ENCODE assay signal across 19 cellular contexts in the genomic region with DNA sequence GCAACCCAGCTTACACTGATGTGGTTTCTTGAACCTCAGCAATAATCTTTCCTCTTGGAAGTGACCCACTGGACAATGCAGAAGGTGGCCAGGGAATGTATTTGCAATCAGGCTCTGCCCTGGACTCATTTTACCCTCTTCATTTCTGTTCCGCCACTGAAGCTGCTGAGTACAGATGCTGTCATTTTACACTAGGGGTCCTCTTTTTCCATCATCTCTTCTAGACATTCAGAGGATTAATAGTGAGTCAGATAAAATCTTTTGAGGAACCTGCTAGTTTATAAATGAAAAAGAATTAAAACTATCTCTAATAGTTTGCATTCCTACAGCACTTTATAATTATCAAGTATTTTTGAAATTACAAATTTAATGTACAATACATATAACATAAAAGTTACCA.
"Had no signal": no experiment of that assay in that cellular context is flagged by ENCODE, and none has a peak within 500 bp of the region (broad histone marks: within the 10 kb centered on the region; RNA-seq: fewer than 3 reads in every experiment).

No MANE protein-coding gene starts in this region.

- H3K27ac Mint-ChIP-seq: activated B cell treated with CpG ODN at 0.5 μM for 24 hours; activated CD4-positive, alpha-beta T cell treated with anti-CD3 and anti-CD28 coated beads, Interleukin-2, amount 10 ng/mL, durations not matched to agents 7 days and 5 days; activated naive CD4-positive, alpha-beta T cell treated with anti-CD3 and anti-CD28 coated beads for 36 hours; activated T-helper 17 cell treated with anti-CD3 and anti-CD28 coated beads, Interleukin-2, amount 50 U/mL, for 72 hours; dendritic cell treated with granulocyte-macrophage colony-stimulating factor and Interleukin-4, amounts not matched to agents 40 ng/mL and 50 ng/mL, for 4 days; effector memory CD8-positive, alpha-beta T cell; nephron; stimulated activated naive B cell treated with anti-CD40 and anti-IgM and Interleukin-4, amounts not matched to agents 10 μg/mL and 1 μg/mL and 100 μg/mL, for 72 hours had no signal

- H3K4me3 ChIP-seq: psoas muscle, sigmoid colon, transverse colon had no signal

- H3K27me3 Mint-ChIP-seq: central memory CD8-positive, alpha-beta T cell had no signal

- DNase-seq: activated B cell treated with CpG ODN at 0.5 μM for 24 hours; activated CD4-positive, alpha-beta T cell treated with anti-CD3 and anti-CD28 coated beads, Interleukin-2, amount 10 ng/mL, durations not matched to agents 7 days and 5 days; activated CD8-positive, alpha-beta memory T cell treated with anti-CD3 and anti-CD28 coated beads for 24 hours; activated naive CD4-positive, alpha-beta T cell treated with anti-CD3 and anti-CD28 coated beads for 36 hours; activated T-cell treated with anti-CD3 and anti-CD28 coated beads for 4 hours; effector memory CD8-positive, alpha-beta T cell; foreskin fibroblast; head of caudate nucleus; psoas muscle; sigmoid colon; stimulated activated CD4-positive, alpha-beta T cell treated with anti-CD3 and anti-CD28 coated beads, Interleukin-2, amount 100 ng/mL, for 24 hours; stimulated activated naive B cell treated with anti-CD40 and anti-IgM and Interleukin-4, amounts not matched to agents 10 μg/mL and 1 μg/mL and 100 μg/mL, for 72 hours; substantia nigra; transverse colon had no signal

- H3K27ac ChIP-seq: psoas muscle, sigmoid colon, transverse colon had no signal

- H3K27me3 ChIP-seq: sigmoid colon, transverse colon had no signal

- H3K4me3 Mint-ChIP-seq: activated B cell treated with CpG ODN at 0.5 μM for 24 hours; activated CD4-positive, alpha-beta T cell treated with anti-CD3 and anti-CD28 coated beads, Interleukin-2, amount 10 ng/mL, durations not matched to agents 7 days and 5 days; activated naive CD4-positive, alpha-beta T cell treated with anti-CD3 and anti-CD28 coated beads for 36 hours; activated T-helper 17 cell treated with anti-CD3 and anti-CD28 coated beads, Interleukin-2, amount 50 U/mL, for 72 hours; central memory CD8-positive, alpha-beta T cell; dendritic cell treated with granulocyte-macrophage colony-stimulating factor and Interleukin-4, amounts not matched to agents 40 ng/mL and 50 ng/mL, for 4 days; effector memory CD8-positive, alpha-beta T cell; nephron; stimulated activated naive B cell treated with anti-CD40 and anti-IgM and Interleukin-4, amounts not matched to agents 10 μg/mL and 1 μg/mL and 100 μg/mL, for 72 hours had no signal

- H3K9me3 ChIP-seq: psoas muscle, sigmoid colon, transverse colon had no signal

- H3K9me3 Mint-ChIP-seq: activated B cell treated with CpG ODN at 0.5 μM for 24 hours; activated CD4-positive, alpha-beta T cell treated with anti-CD3 and anti-CD28 coated beads, Interleukin-2, amount 10 ng/mL, durations not matched to agents 7 days and 5 days; activated naive CD4-positive, alpha-beta T cell treated with anti-CD3 and anti-CD28 coated beads for 36 hours; activated T-helper 17 cell treated with anti-CD3 and anti-CD28 coated beads, Interleukin-2, amount 50 U/mL, for 72 hours; dendritic cell treated with granulocyte-macrophage colony-stimulating factor and Interleukin-4, amounts not matched to agents 40 ng/mL and 50 ng/mL, for 4 days; nephron; stimulated activated naive B cell treated with anti-CD40 and anti-IgM and Interleukin-4, amounts not matched to agents 10 μg/mL and 1 μg/mL and 100 μg/mL, for 72 hours had no signal

- H3K4me1 ChIP-seq: psoas muscle, sigmoid colon, transverse colon had no signal

- ATAC-seq: activated T-helper 17 cell treated with anti-CD3 and anti-CD28 coated beads, Interleukin-2, amount 50 U/mL, for 72 hours; effector memory CD8-positive, alpha-beta T cell; left lobe of liver; psoas muscle; stimulated activated naive B cell treated with anti-CD40 and anti-IgM and Interleukin-4, amounts not matched to agents 10 μg/mL and 1 μg/mL and 100 μg/mL, for 72 hours had no signal

- H3K36me3 ChIP-seq: sigmoid colon, transverse colon had no signal

- H3K4me1 Mint-ChIP-seq: activated B cell treated with CpG ODN at 0.5 μM for 24 hours; activated CD4-positive, alpha-beta T cell treated with anti-CD3 and anti-CD28 coated beads, Interleukin-2, amount 10 ng/mL, durations not matched to agents 7 days and 5 days; activated T-helper 17 cell treated with anti-CD3 and anti-CD28 coated beads, Interleukin-2, amount 50 U/mL, for 72 hours; central memory CD8-positive, alpha-beta T cell; nephron had no signal

- H3K36me3 Mint-ChIP-seq: stimulated activated naive B cell treated with anti-CD40 and anti-IgM and Interleukin-4, amounts not matched to agents 10 μg/mL and 1 μg/mL and 100 μg/mL, for 72 hours had no signal
